28 cellular contexts compared by ENCODE assay signal in the genomic region with DNA sequence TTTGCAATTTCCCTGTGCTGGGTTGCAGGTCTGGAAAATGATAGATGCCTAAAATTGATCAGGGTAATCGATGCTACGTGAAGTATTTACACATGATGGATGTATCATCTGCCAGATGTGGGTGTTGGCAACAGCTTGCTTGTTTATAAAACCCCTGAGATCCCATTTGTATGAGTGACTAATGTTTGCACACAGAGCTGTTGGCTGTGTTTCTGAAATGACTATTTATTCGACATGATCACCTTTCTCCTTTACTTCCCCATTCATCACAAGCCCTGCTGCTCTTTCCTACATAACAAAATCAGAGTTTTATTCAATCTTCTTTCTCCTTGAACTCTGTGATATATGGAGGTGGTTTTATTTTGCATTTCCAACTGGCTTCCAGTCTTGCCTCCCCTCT. TPM values are rescaled to one million over a fixed set of nuclear protein-coding genes. Genes with fewer than 3 reads are reported as not detected.
DNase-seq lines count a peak whose midpoint lies in the region; ATAC-seq, FAIRE-seq and TF ChIP-seq lines count a peak whose summit lies in the region.
"Had no signal": no experiment of that assay in that cellular context is flagged by ENCODE, and none has a peak within 500 bp of the region (broad histone marks: within the 10 kb centered on the region; RNA-seq: fewer than 3 reads in every experiment).

No MANE protein-coding gene starts in this region.

- H3K36me3 ChIP-seq in SJCRH30 = no peaks in the 10 kb centered on the region
- H3K36me3 ChIP-seq: brain microvascular endothelial cell, gastroesophageal sphincter, ovary, SJSA1 had no signal

- H3K9me3 Mint-ChIP-seq in activated T-cell treated with anti-CD3 and anti-CD28 coated beads, Interleukin-2, amount 50 U/mL, for 4 hours = no peaks in the 10 kb centered on the region
- H3K9me3 Mint-ChIP-seq: nephron had no signal

- no peak overlapping the region for H3K4me3 Mint-ChIP-seq in activated T-cell treated with anti-CD3 and anti-CD28 coated beads, Interleukin-2, amount 50 U/mL, for 4 hours
- H3K4me3 Mint-ChIP-seq: activated CD8-positive, alpha-beta T cell treated with anti-CD3 and anti-CD28 coated beads, Interleukin-2, amount 10 ng/mL, durations not matched to agents 7 days and 5 days; nephron had no signal

- no peak for ATAC-seq in activated T-cell treated with anti-CD3 and anti-CD28 coated beads, Interleukin-2, amount 50 U/mL, for 4 hours
- ATAC-seq in HG03135 (IDR thresholded peaks at IDR 0.05; ENCODE audit: unreplicated experiment) = no peak
- ATAC-seq: activated CD8-positive, alpha-beta T cell treated with anti-CD3 and anti-CD28 coated beads, Interleukin-2, amount 10 ng/mL, durations not matched to agents 7 days and 5 days; gastroesophageal sphincter; mucosa of descending colon had no signal

- H3K9me3 ChIP-seq in SJCRH30 (replicated peaks) = no peaks in the 10 kb centered on the region
- H3K9me3 ChIP-seq: gastroesophageal sphincter, mucosa of descending colon, ovary, SJSA1 had no signal

- no peaks in the 10 kb centered on the region for H3K27me3 ChIP-seq in SJCRH30
- H3K27me3 ChIP-seq: gastroesophageal sphincter, ovary, SJSA1 had no signal

- no peaks in the 10 kb centered on the region for H3K4me1 ChIP-seq in SJCRH30
- H3K4me1 ChIP-seq: gastroesophageal sphincter, SJSA1 had no signal

- peaks cover 11% of the 10 kb centered on the region for H3K27me3 Mint-ChIP-seq in activated T-cell treated with anti-CD3 and anti-CD28 coated beads, Interleukin-2, amount 50 U/mL, for 4 hours (ENCODE audit: low read depth)

- peak; percentile 18 for DNase-seq in DMS79 treated with DMSO at 0.1 percent for 48 hours (lab: John Stamatoyannopoulos, UW)
- no peak for DNase-seq in DMS79 (lab: John Stamatoyannopoulos, UW)
- peak; percentile 74 for DNase-seq in NCI-H1092 treated with DMSO at 0.1 percent for 48 hours (lab: John Stamatoyannopoulos, UW)
- DNase-seq in RWPE1 (ENCODE audit: low spot score) = peak; percentile 34
- DNase-seq in activated T-cell treated with anti-CD3 and anti-CD28 coated beads, Interleukin-2, amount 50 U/mL, for 4 hours = no peak
- DNase-seq in SJCRH30 = no peak
- DNase-seq: 8988T; activated CD4-positive, alpha-beta T cell treated with anti-CD3 and anti-CD28 coated beads for 1 hour; activated CD8-positive, alpha-beta T cell treated with anti-CD3 and anti-CD28 coated beads, Interleukin-2, amount 10 ng/mL, durations not matched to agents 7 days and 5 days; activated naive CD4-positive, alpha-beta T cell; activated T-cell treated with anti-CD3 and anti-CD28 coated beads, Interleukin-2, amount 50 U/mL, for 1 hour; AML-193; brain microvascular endothelial cell; effector CD8-positive, alpha-beta T cell; hypothalamus; mucosa of descending colon; NCI-H1105; NCI-H526 treated with DMSO at 0.1 percent for 48 hours; ovary; stimulated activated CD4-positive, alpha-beta T cell treated with anti-CD3 and anti-CD28 coated beads, Interleukin-2, amount 100 ng/mL, for 24 hours; T-helper 1 cell; trophoblast cell had no signal

- POLR2A ChIA-PET in RWPE1 (lab: Yijun Ruan, JAX; ENCODE audit: low non-redundant PET) = no interaction called here

- CTCF ChIA-PET in RWPE1 (lab: Yijun Ruan, JAX) = interaction anchor here (0.6 kb wide), 1 partner anchor 15 kb away, joined by 3 read pairs; no protein-coding TSS in a partner anchor

- FAIRE-seq in islet of Langerhans (lab: Jason Lieb, UNC) = peak; percentile 88

- H3K4me1 Mint-ChIP-seq in activated T-cell treated with anti-CD3 and anti-CD28 coated beads, Interleukin-2, amount 50 U/mL, for 4 hours (ENCODE audit: low read depth) = no peaks in the 10 kb centered on the region

- no peaks in the 10 kb centered on the region for H3K36me3 Mint-ChIP-seq in activated T-cell treated with anti-CD3 and anti-CD28 coated beads, Interleukin-2, amount 50 U/mL, for 4 hours (ENCODE audit: insufficient read depth)

- H3K4me3 ChIP-seq in SJCRH30 = no peak overlapping the region
- H3K4me3 ChIP-seq: gastroesophageal sphincter, mucosa of descending colon, ovary, SJSA1, smooth muscle cell had no signal

- TF ChIP-seq CTCF in RWPE1 (conservative IDR thresholded peaks at IDR 0.05; ENCODE audit: low read depth) = no peak

- H3K27ac ChIP-seq in RWPE1 = no peak overlapping the region
- no peak overlapping the region for H3K27ac ChIP-seq in SJCRH30
- H3K27ac ChIP-seq: brain microvascular endothelial cell, gastroesophageal sphincter, ovary, SJSA1 had no signal

RNA-seq across cellular contexts. Expression of gene SHB, which starts 50.5 kb away (rescaled TPM):
- total RNA-seq in activated T-cell treated with anti-CD3 and anti-CD28 coated beads, Interleukin-2, amount 50 U/mL, for 4 hours = 1 to 10 TPM; 2.6 to 4.0 (median 3.4) TPM
- total RNA-seq in SJCRH30 (2014; rRNA removed; shearing (Covaris generic)) = 14.7 and 14.9 TPM in 2 replicates

Comparison
In these comparisons a context has a peak if more than half of its experiments do, and no peak if none do; other contexts are left out.
1. DNase-seq: peak in DMS79 treated with DMSO at 0.1 percent for 48 hours (single experiment), NCI-H1092 treated with DMSO at 0.1 percent for 48 hours (single experiment) and RWPE1 (single experiment); none in DMS79 (single experiment), activated T-cell treated with anti-CD3 and anti-CD28 coated beads, Interleukin-2, amount 50 U/mL, for 4 hours (single experiment) and SJCRH30 (0 of 2).